Comparison of ENCODE assay signal across 8 cellular contexts in the genomic region with DNA sequence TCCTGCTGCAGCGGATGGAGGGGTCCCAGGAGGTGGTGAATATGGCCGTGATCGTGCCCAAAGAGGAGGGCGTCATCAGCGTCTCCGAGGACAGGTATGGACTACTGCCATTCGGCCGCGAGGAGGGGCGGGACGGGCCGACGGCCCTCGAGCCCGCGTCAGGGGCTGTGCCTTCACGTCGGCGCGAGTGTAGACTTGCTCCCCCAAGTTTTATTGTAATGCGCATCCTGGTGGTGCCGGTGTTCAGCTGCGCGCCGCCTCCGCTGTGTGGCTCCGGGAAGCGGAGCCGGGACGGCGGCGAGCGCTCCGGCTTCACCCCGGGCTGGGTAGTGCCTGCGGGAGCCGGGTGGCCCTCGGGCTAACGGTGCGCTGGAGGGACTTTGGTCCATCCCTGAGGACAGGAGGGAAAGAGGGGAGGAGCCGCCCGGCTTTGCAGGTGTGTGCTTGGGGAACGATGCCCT. TPM values are rescaled to one million over a fixed set of nuclear protein-coding genes. Genes with fewer than 3 reads are reported as not detected.
DNase-seq lines count a peak whose midpoint lies in the region; ATAC-seq and TF ChIP-seq lines count a peak whose summit lies in the region.

No MANE protein-coding gene starts in this region.

- peaks cover 9% of the 10 kb centered on the region for H3K4me1 ChIP-seq in fibroblast of lung (ENCODE audit: control insufficient read depth, extremely low read depth, insufficient read depth, low read length)

- TF ChIP-seq CTCF in AG04449 (IDR thresholded peaks at IDR 0.05; ENCODE audit: insufficient read depth, low read length, missing control alignments) = peak; percentile 5
- TF ChIP-seq CTCF in fibroblast of lung (conservative IDR thresholded peaks at IDR 0.05 in 1 of 2, IDR thresholded peaks at IDR 0.05 in 1 of 2; ENCODE audit: low read depth in 1 of 2, low read length in 2 of 2) = no peak

- peak overlapping the region; percentile 84 for H3K27ac ChIP-seq in fibroblast of lung (ENCODE audit: insufficient read depth, low read length)

- H3K36me3 ChIP-seq in fibroblast of lung (ENCODE audit: control insufficient read depth, insufficient read depth, low read length) = no peaks in the 10 kb centered on the region

- DNase-seq in AG04449 (ENCODE audit: low read depth, low spot score) (no peak), NCI-H69 (lab: John Stamatoyannopoulos, UW) (peak; percentile 73), fibroblast of lung (ENCODE audit: low read depth in 2 of 2) (peak; percentile 45 to 56)
- peak; percentile 74 to 81 for DNase-seq in activated T-cell treated with anti-CD3 and anti-CD28 coated beads, Interleukin-2, amount 50 U/mL, for 72 hours
- peak; percentile 72 for DNase-seq in natural killer cell treated with Interleukin-12 subunit alpha and Interleukin-12 subunit beta and Interleukin-15 and Interleukin-18, amount 100 ng/mL, for 72 hours (ENCODE audit: low spot score)
- DNase-seq in stimulated activated naive CD8-positive, alpha-beta T cell treated with anti-CD3 and anti-CD28 coated beads, Interleukin-15, amount 100 ng/mL, for 72 hours = peak; percentile 79 to 80

- H4K20me1 ChIP-seq in fibroblast of lung (ENCODE audit: control insufficient read depth, extremely low read depth, insufficient read depth, low read length) = no peaks in the 10 kb centered on the region

- ATAC-seq in GM18520 (IDR thresholded peaks at IDR 0.05; ENCODE audit: unreplicated experiment) = peak; percentile 15
- peak; percentile 27 for ATAC-seq in HG03064 (IDR thresholded peaks at IDR 0.05; ENCODE audit: low read depth, unreplicated experiment)
- peak; percentile 51 to 60 for ATAC-seq in activated T-cell treated with anti-CD3 and anti-CD28 coated beads, Interleukin-2, amount 50 U/mL, for 72 hours (replicated peaks in 1 of 2)
- peak; percentile 55 to 56 for ATAC-seq in natural killer cell treated with Interleukin-12 subunit alpha and Interleukin-12 subunit beta and Interleukin-15 and Interleukin-18, amount 100 ng/mL, for 72 hours
- ATAC-seq in stimulated activated naive CD8-positive, alpha-beta T cell treated with anti-CD3 and anti-CD28 coated beads, Interleukin-15, amount 100 ng/mL, for 72 hours = peak; percentile 66

- H3K9me3 ChIP-seq in fibroblast of lung (ENCODE audit: control insufficient read depth, insufficient read depth, low read depth, low read length) = no peaks in the 10 kb centered on the region

- CTCF ChIA-PET in AG04449 (lab: Yijun Ruan, JAX) = interaction anchor here (1.0 to 2.9 kb wide), 9 partner anchors 32 to 230 kb away, joined by 3 to 18 read pairs (median 4); no protein-coding TSS in a partner anchor

- H3K27ac Mint-ChIP-seq in activated T-cell treated with anti-CD3 and anti-CD28 coated beads, Interleukin-2, amount 50 U/mL, for 72 hours = peak overlapping the region; percentile 29
- H3K27ac Mint-ChIP-seq in natural killer cell treated with Interleukin-12 subunit alpha and Interleukin-12 subunit beta and Interleukin-15 and Interleukin-18, amount 100 ng/mL, for 72 hours = peak overlapping the region; percentile 86 to 89
- peak overlapping the region; percentile 87 to 92 for H3K27ac Mint-ChIP-seq in stimulated activated naive CD8-positive, alpha-beta T cell treated with anti-CD3 and anti-CD28 coated beads, Interleukin-15, amount 100 ng/mL, for 72 hours

- POLR2A ChIA-PET in AG04449 (lab: Yijun Ruan, JAX) = interaction anchor here (1.0 to 3.2 kb wide), 2 partner anchors 132 to 133 kb away, joined by 4 to 46 read pairs; a partner anchor contains a TSS

- H3K4me1 Mint-ChIP-seq in activated T-cell treated with anti-CD3 and anti-CD28 coated beads, Interleukin-2, amount 50 U/mL, for 72 hours (ENCODE audit: low read depth) = peaks cover 44% of the 10 kb centered on the region
- peaks cover 36 to 41% of the 10 kb centered on the region in 2 donors for H3K4me1 Mint-ChIP-seq in natural killer cell treated with Interleukin-12 subunit alpha and Interleukin-12 subunit beta and Interleukin-15 and Interleukin-18, amount 100 ng/mL, for 72 hours (ENCODE audit: low read depth in 2 of 2)
- H3K4me1 Mint-ChIP-seq in stimulated activated naive CD8-positive, alpha-beta T cell treated with anti-CD3 and anti-CD28 coated beads, Interleukin-15, amount 100 ng/mL, for 72 hours = peaks cover 38% of the 10 kb centered on the region

- H3K27me3 ChIP-seq in fibroblast of lung (ENCODE audit: control insufficient read depth, insufficient read depth, low read length) = no peaks in the 10 kb centered on the region

- peak overlapping the region; percentile 86 for H3K9ac ChIP-seq in fibroblast of lung (ENCODE audit: insufficient read depth, low read length)

- peaks cover 53% of the 10 kb centered on the region for H3K79me2 ChIP-seq in fibroblast of lung (ENCODE audit: control insufficient read depth, insufficient read depth, low read length)

- H3K4me2 ChIP-seq in fibroblast of lung (ENCODE audit: extremely low read depth, insufficient read depth, low read length) = peak overlapping the region; percentile 91

- H3K9me3 Mint-ChIP-seq in activated T-cell treated with anti-CD3 and anti-CD28 coated beads, Interleukin-2, amount 50 U/mL, for 72 hours = no peaks in the 10 kb centered on the region
- H3K9me3 Mint-ChIP-seq in natural killer cell treated with Interleukin-12 subunit alpha and Interleukin-12 subunit beta and Interleukin-15 and Interleukin-18, amount 100 ng/mL, for 72 hours = peaks cover 2% of the 10 kb centered on the region
- H3K9me3 Mint-ChIP-seq in stimulated activated naive CD8-positive, alpha-beta T cell treated with anti-CD3 and anti-CD28 coated beads, Interleukin-15, amount 100 ng/mL, for 72 hours = no peaks in the 10 kb centered on the region

- peak overlapping the region; percentile 80 for H2AFZ ChIP-seq in fibroblast of lung (ENCODE audit: low read length)

- H3K4me3 ChIP-seq in AG04449 (ENCODE audit: low read depth, low read length) (peak overlapping the region; percentile 92), fibroblast of lung (replicated peaks in 1 of 4; ENCODE audit: control extremely low read depth in 1 of 4, insufficient read depth in 1 of 4, low read depth in 3 of 4, low read length in 4 of 4) (peak overlapping the region; percentile 92 to 97 (median 92))

- H3K36me3 Mint-ChIP-seq in activated T-cell treated with anti-CD3 and anti-CD28 coated beads, Interleukin-2, amount 50 U/mL, for 72 hours (ENCODE audit: insufficient read depth in 2 of 2) = peaks cover 0 to 2% of the 10 kb centered on the region in 2 donors
- H3K36me3 Mint-ChIP-seq in natural killer cell treated with Interleukin-12 subunit alpha and Interleukin-12 subunit beta and Interleukin-15 and Interleukin-18, amount 100 ng/mL, for 72 hours = peaks cover 5% of the 10 kb centered on the region

- peaks cover 8% of the 10 kb centered on the region for H3K27me3 Mint-ChIP-seq in activated T-cell treated with anti-CD3 and anti-CD28 coated beads, Interleukin-2, amount 50 U/mL, for 72 hours (ENCODE audit: low read depth)
- H3K27me3 Mint-ChIP-seq in natural killer cell treated with Interleukin-12 subunit alpha and Interleukin-12 subunit beta and Interleukin-15 and Interleukin-18, amount 100 ng/mL, for 72 hours = no peaks in the 10 kb centered on the region
- no peaks in the 10 kb centered on the region for H3K27me3 Mint-ChIP-seq in stimulated activated naive CD8-positive, alpha-beta T cell treated with anti-CD3 and anti-CD28 coated beads, Interleukin-15, amount 100 ng/mL, for 72 hours

- peak overlapping the region; percentile 86 to 97 for H3K4me3 Mint-ChIP-seq in activated T-cell treated with anti-CD3 and anti-CD28 coated beads, Interleukin-2, amount 50 U/mL, for 72 hours
- H3K4me3 Mint-ChIP-seq in natural killer cell treated with Interleukin-12 subunit alpha and Interleukin-12 subunit beta and Interleukin-15 and Interleukin-18, amount 100 ng/mL, for 72 hours = peak overlapping the region; percentile 95
- peak overlapping the region; percentile 83 to 92 for H3K4me3 Mint-ChIP-seq in stimulated activated naive CD8-positive, alpha-beta T cell treated with anti-CD3 and anti-CD28 coated beads, Interleukin-15, amount 100 ng/mL, for 72 hours

RNA-seq across cellular contexts. Expression of a gene that starts 0.5 kb away (rescaled TPM):
- total RNA-seq in activated T-cell treated with anti-CD3 and anti-CD28 coated beads, Interleukin-2, amount 50 U/mL, for 72 hours = 10 to 100 TPM; 12.6 to 13.5 TPM
- 5.9 and 9.2 TPM in 2 replicates for total RNA-seq in fibroblast of lung
- 4.9 and 5.0 TPM in 2 replicates for polyA plus RNA-seq in fibroblast of lung
- 4.4 and 4.5 TPM in 2 replicates for polyA plus RNA-seq in fibroblast of lung (2012)
- polyA minus RNA-seq in fibroblast of lung (ENCODE audit: low replicate concordance) = 8.3 and 10.2 TPM in 2 replicates
- 10 to 100 TPM in 1 of 2 donors, 1 to 10 TPM in 1; 9.3 to 12.1 TPM for total RNA-seq in natural killer cell treated with Interleukin-12 subunit alpha and Interleukin-12 subunit beta and Interleukin-15 and Interleukin-18, amount 100 ng/mL, for 72 hours

Comparison
In these comparisons a context has a peak if more than half of its experiments do, and no peak if none do; other contexts are left out.
1. ATAC-seq: peak in every context shown above with its lines; median percentile 66 in stimulated activated naive CD8-positive, alpha-beta T cell treated with anti-CD3 and anti-CD28 coated beads, Interleukin-15, amount 100 ng/mL, for 72 hours; 56 in activated T-cell treated with anti-CD3 and anti-CD28 coated beads, Interleukin-2, amount 50 U/mL, for 72 hours; 56 in natural killer cell treated with Interleukin-12 subunit alpha and Interleukin-12 subunit beta and Interleukin-15 and Interleukin-18, amount 100 ng/mL, for 72 hours; 27 in HG03064; 15 in GM18520.
2. H3K27ac Mint-ChIP-seq: peak in every context shown above with its lines; median percentile 90 in stimulated activated naive CD8-positive, alpha-beta T cell treated with anti-CD3 and anti-CD28 coated beads, Interleukin-15, amount 100 ng/mL, for 72 hours; 88 in natural killer cell treated with Interleukin-12 subunit alpha and Interleukin-12 subunit beta and Interleukin-15 and Interleukin-18, amount 100 ng/mL, for 72 hours; 29 in activated T-cell treated with anti-CD3 and anti-CD28 coated beads, Interleukin-2, amount 50 U/mL, for 72 hours.